In the genomic region with DNA sequence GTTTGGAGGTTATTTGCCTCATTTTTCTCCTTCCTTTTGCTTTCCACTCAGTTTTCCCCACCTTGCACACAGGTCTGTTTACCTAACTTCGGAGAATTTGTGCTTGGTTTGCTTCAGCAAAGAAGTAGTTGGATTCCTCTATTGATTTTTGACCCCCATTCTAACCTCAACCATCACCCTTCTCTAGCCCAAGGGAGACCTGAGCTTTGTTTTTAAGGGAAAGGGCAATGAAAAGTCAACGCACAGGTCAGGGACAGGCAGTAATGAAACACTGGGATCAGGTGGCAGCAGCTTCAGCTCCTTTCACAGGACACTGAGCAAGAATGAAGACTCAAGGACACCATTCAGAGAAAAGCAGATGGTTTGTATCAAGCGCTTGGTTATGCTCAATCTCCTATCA, we compare ENCODE assay signal across 15 cellular contexts. TPM values are rescaled to one million over a fixed set of nuclear protein-coding genes. Genes with fewer than 3 reads are reported as not detected.
A peak's percentile ranks its signal among the peaks of the same experiment; 100 is the strongest.
DNase-seq lines count a peak whose midpoint lies in the region; ATAC-seq, FAIRE-seq and TF ChIP-seq lines count a peak whose summit lies in the region.
"Had no signal": no experiment of that assay in that cellular context is flagged by ENCODE, and none has a peak within 500 bp of the region (broad histone marks: within the 10 kb centered on the region; RNA-seq: fewer than 3 reads in every experiment).

No MANE protein-coding gene starts in this region.

- CTCF ChIA-PET in HepG2 (lab: Yijun Ruan, JAX; ENCODE audit: low intra/inter-chr PET ratio, low total read pairs), result no interaction called here
- CTCF ChIA-PET in activated CD4-positive, alpha-beta T cell treated with anti-CD3 and anti-CD28 coated beads for 36 hours (lab: Charles Lee), result interaction anchor here (1.0 kb wide), 1 partner anchor 12 kb away, joined by 3 read pairs; no protein-coding TSS in a partner anchor

- DNase-seq in HepG2 (ENCODE audit: low spot score) (peak; percentile 69), right lobe of liver (no peak), middle frontal gyrus (ENCODE audit: extremely low spot score, low spot score) (no peak), superior temporal gyrus (ENCODE audit: extremely low spot score) (no peak)
- DNase-seq in activated CD4-positive, alpha-beta T cell treated with anti-CD3 and anti-CD28 coated beads for 36 hours, result no peak
- DNase-seq: C1 segment of cervical spinal cord; Calu3; CD4-positive, alpha-beta T cell; DMS 273 treated with DMSO at 0.1 percent for 48 hours; GM23248; H9 had no signal

- no peak overlapping the region for H3K9ac ChIP-seq in HepG2 (ENCODE audit: insufficient read depth, low read depth, low read length)
- H3K9ac ChIP-seq: GM23248 had no signal

- H3K27me3 Mint-ChIP-seq in nephron (ENCODE audit: low read depth), result peaks cover 6% of the 10 kb centered on the region
- peaks cover 22% of the 10 kb centered on the region for H3K27me3 Mint-ChIP-seq in activated CD4-positive, alpha-beta T cell treated with anti-CD3 and anti-CD28 coated beads for 36 hours

- H3K4me3 Mint-ChIP-seq in nephron, result no peak overlapping the region
- H3K4me3 Mint-ChIP-seq in activated CD4-positive, alpha-beta T cell treated with anti-CD3 and anti-CD28 coated beads for 36 hours, result no peak overlapping the region
- H3K4me3 Mint-ChIP-seq: B cell; CD4-positive, alpha-beta T cell; H9 had no signal

- ATAC-seq in HepG2 (peak; percentile 80), right lobe of liver (no peak)
- ATAC-seq in activated CD4-positive, alpha-beta T cell treated with anti-CD3 and anti-CD28 coated beads for 36 hours, result no peak

- BruUV-seq in HepG2 (replicated peaks; lab: Mats Ljungman, UMichigan), result no TSS peak

- no peaks in the 10 kb centered on the region for H3K9me3 Mint-ChIP-seq in nephron
- no peaks in the 10 kb centered on the region for H3K9me3 Mint-ChIP-seq in activated CD4-positive, alpha-beta T cell treated with anti-CD3 and anti-CD28 coated beads for 36 hours (ENCODE audit: low read depth)
- H3K9me3 Mint-ChIP-seq: CD4-positive, alpha-beta T cell; H9 had no signal

- WGBS in HepG2 (ENCODE audit: low lambda C conversion rate), result 13% methylated on average over 3 of the region's 3 CpGs
- 71% methylated on average over 3 of the region's 3 CpGs for WGBS in right lobe of liver (ENCODE audit: insufficient coverage, low coverage, low lambda C conversion rate, missing lambda C conversion rate)

- peak overlapping the region; percentile 44 for H3K4me2 ChIP-seq in HepG2 (ENCODE audit: low read depth, low read length)

- TF ChIP-seq POLR2A in HepG2 (IDR thresholded peaks at IDR 0.05; ENCODE audit: insufficient read depth in 1 of 2, low read depth in 2 of 2, low read length in 2 of 2), result no peak
- no peak for TF ChIP-seq POLR2A in right lobe of liver (IDR thresholded peaks at IDR 0.05)

- no peaks in the 10 kb centered on the region for H3K27me3 ChIP-seq in HepG2 (ENCODE audit: control insufficient read depth in 1 of 2, insufficient read depth in 2 of 2, low read length in 2 of 2)
- no peaks in the 10 kb centered on the region for H3K27me3 ChIP-seq in right lobe of liver

- no peaks in the 10 kb centered on the region for H3K36me3 ChIP-seq in HepG2 (replicated peaks in 1 of 2; ENCODE audit: control insufficient read depth in 1 of 2, insufficient read depth in 2 of 2, low read length in 2 of 2)
- no peaks in the 10 kb centered on the region for H3K36me3 ChIP-seq in right lobe of liver

- TF ChIP-seq RAD21 in HepG2 (CRISPR knock-in tag; IDR thresholded peaks at IDR 0.05), result no peak

- TF ChIP-seq EP300 in HepG2 (IDR thresholded peaks at IDR 0.05; ENCODE audit: low read depth in 2 of 2, low read length in 2 of 2) (peak in 1 of 2 experiments; percentile 82; a peak in 2 of 4 replicates), HepG2 (CRISPR knock-in tag; IDR thresholded peaks at IDR 0.05; ENCODE audit: borderline replicate concordance) (peak; percentile 58; the same call in 1 of the 2 replicates)

- POLR2A ChIA-PET in HepG2 (lab: Yijun Ruan, JAX), result interaction anchor here (0.9 to 1.8 kb wide), 5 partner anchors 10 to 473 kb away, joined by 3 to 16 read pairs (median 4); partner anchors contain the start of gene PHLDA1
- POLR2A ChIA-PET in activated CD4-positive, alpha-beta T cell treated with anti-CD3 and anti-CD28 coated beads for 36 hours (lab: Charles Lee), result no interaction called here

- H3K36me3 Mint-ChIP-seq in nephron (ENCODE audit: low read depth), result no peaks in the 10 kb centered on the region
- no peaks in the 10 kb centered on the region for H3K36me3 Mint-ChIP-seq in activated CD4-positive, alpha-beta T cell treated with anti-CD3 and anti-CD28 coated beads for 36 hours (ENCODE audit: low read depth)

- intact Hi-C loops in HepG2 (cut with micrococcal nuclease; ENCODE audit: unreplicated experiment), result loop anchor here (5.0 kb wide), 1 partner anchor 154 kb away; no protein-coding TSS in a partner anchor
- intact Hi-C loops in right lobe of liver (cut with DNase I), result no loop called here
- intact Hi-C loops in activated CD4-positive, alpha-beta T cell treated with anti-CD3 and anti-CD28 coated beads for 36 hours (cut with DNase I, micrococcal nuclease), result no loop called here

- H3K4me1 ChIP-seq in HepG2 (ENCODE audit: insufficient read depth, low read length), result peaks cover 68% of the 10 kb centered on the region
- no peaks in the 10 kb centered on the region for H3K4me1 ChIP-seq in right lobe of liver

- H3K27ac ChIP-seq in HepG2 (ENCODE audit: extremely low read length, insufficient read depth, low read length) (no peak overlapping the region), right lobe of liver (no peak overlapping the region), VCaP (peak overlapping the region; percentile 43; the same call in 1 of the 2 replicates)
- H3K27ac ChIP-seq: GM23248 had no signal

- H3K9me3 ChIP-seq in HepG2 (ENCODE audit: low read length) (no peaks in the 10 kb centered on the region), right lobe of liver (no peaks in the 10 kb centered on the region)

- no peak overlapping the region; a peak in 1 of 6 replicates for H3K4me3 ChIP-seq in HepG2 (replicated peaks in 1 of 3; ENCODE audit: insufficient read depth in 1 of 3, low read depth in 2 of 3, low read length in 3 of 3)
- no peak overlapping the region for H3K4me3 ChIP-seq in right lobe of liver
- H3K4me3 ChIP-seq: GM23248 had no signal

- peak overlapping the region in 2 of 3 experiments; percentile 38 to 66 for H3K27ac Mint-ChIP-seq in nephron
- H3K27ac Mint-ChIP-seq in activated CD4-positive, alpha-beta T cell treated with anti-CD3 and anti-CD28 coated beads for 36 hours, result no peak overlapping the region
- H3K27ac Mint-ChIP-seq: B cell; CD4-positive, alpha-beta T cell had no signal

- in situ Hi-C loops in HepG2 (cut with HindIII; ENCODE audit: extremely low pct_ligation_motif_present, low pct_unique_long_range_greater_than_20kb), result no loop called here

- TF ChIP-seq CTCF in HepG2 (CRISPR knock-in tag; IDR thresholded peaks at IDR 0.05) (no peak), right lobe of liver (IDR thresholded peaks at IDR 0.05) (no peak), VCaP (conservative IDR thresholded peaks at IDR 0.05) (no peak), nephron (IDR thresholded peaks at IDR 0.05; ENCODE audit: unreplicated experiment in 3 of 3) (no peak)

- H3K4me1 Mint-ChIP-seq in nephron, result peaks cover 41% of the 10 kb centered on the region
- H3K4me1 Mint-ChIP-seq in activated CD4-positive, alpha-beta T cell treated with anti-CD3 and anti-CD28 coated beads for 36 hours, result no peaks in the 10 kb centered on the region
- H3K4me1 Mint-ChIP-seq: B cell had no signal

- H4K20me1 ChIP-seq in HepG2 (ENCODE audit: insufficient read depth, low read length), result no peaks in the 10 kb centered on the region

- FAIRE-seq in HepG2 (lab: Jason Lieb, UNC), result peak; percentile 96
- FAIRE-seq: GM18507 had no signal

- H2AFZ ChIP-seq in HepG2 (ENCODE audit: low read length), result no peak overlapping the region
- H2AFZ ChIP-seq: GM23248 had no signal

- H3K79me2 ChIP-seq in HepG2 (ENCODE audit: insufficient read depth, low read length), result no peaks in the 10 kb centered on the region

TF ChIP-seq in HepG2, 621 proteins besides CTCF, POLR2A, EP300 and RAD21 (continues in another document):
- peak; percentile 92 for TF ChIP-seq SIX4 (CRISPR knock-in tag; IDR thresholded peaks at IDR 0.05)
- TF ChIP-seq THAP11 (CRISPR knock-in tag; IDR thresholded peaks at IDR 0.05), result 0 out of 2 replicates have a peak, but pooled peaks have one; percentile 21

RNA-seq across cellular contexts. Expression of gene KRR1, which starts 46.9 kb away (rescaled TPM):
- total RNA-seq in HepG2 (2016; rRNA removed; fragmentation: Illumina TruSeq; extraction: Trizol) (103 and 161 TPM in 2 replicates), right lobe of liver (10 to 100 TPM; 14.1 to 25.3 (median 20.3) TPM)
- total RNA-seq in HepG2 (2016; cell fraction: cytosol; rRNA removed; fragmentation: Illumina TruSeq; extraction: Trizol; ENCODE audit: low read depth), result 8.5 and 10.4 TPM in 2 replicates
- total RNA-seq in HepG2 (2016; cell fraction: insoluble cytoplasmic fraction; rRNA removed; fragmentation: Illumina TruSeq; extraction: Trizol), result 98.7 and 161 TPM in 2 replicates
- 15.5 and 22.5 TPM in 2 replicates for total RNA-seq in HepG2 (2016; cell fraction: membrane; rRNA removed; fragmentation: Illumina TruSeq; extraction: Trizol)
- 70.4 and 75.4 TPM in 2 replicates for total RNA-seq in HepG2 (2016; cell fraction: nucleus; rRNA removed; fragmentation: Illumina TruSeq; extraction: Trizol)
- 12.4 and 19.3 TPM in 2 replicates for polyA plus RNA-seq in HepG2 (2011; rRNA removed)
- 6.2 and 9.4 TPM in 2 replicates for polyA plus RNA-seq in HepG2 (2011; cell fraction: cytosol; rRNA removed)
- polyA plus RNA-seq in HepG2 (2011; cell fraction: nucleus; rRNA removed), result 12.0 and 14.6 TPM in 2 replicates
- 27.2 and 40.7 TPM in 2 replicates for polyA plus RNA-seq in HepG2 (2012)
- 2.2 and 3.6 TPM in 2 replicates for polyA plus RNA-seq in HepG2 (2016; cell fraction: cytosol; fragmentation: Illumina TruSeq; extraction: Trizol; ENCODE audit: low read depth)
- polyA plus RNA-seq in HepG2 (2016; cell fraction: insoluble cytoplasmic fraction; fragmentation: Illumina TruSeq; extraction: Trizol; ENCODE audit: low read depth), result 112 and 126 TPM in 2 replicates
- polyA plus RNA-seq in HepG2 (2016; cell fraction: membrane; fragmentation: Illumina TruSeq; extraction: Trizol; ENCODE audit: low read depth), result 5.4 and 6.5 TPM in 2 replicates
- polyA plus RNA-seq in HepG2 (2016; cell fraction: nucleus; fragmentation: Illumina TruSeq; extraction: Trizol; ENCODE audit: insufficient read depth, low read depth), result 71.8 and 72.7 TPM in 2 replicates
- polyA minus RNA-seq in HepG2 (2011; rRNA and poly(A)+ RNA removed; ENCODE audit: low replicate concordance), result 5.2 and 9.7 TPM in 2 replicates
- polyA minus RNA-seq in HepG2 (2011; cell fraction: cytosol; rRNA and poly(A)+ RNA removed), result 12.0 and 21.5 TPM in 2 replicates
- polyA minus RNA-seq in HepG2 (2011; cell fraction: nucleus; rRNA and poly(A)+ RNA removed), result 83.9 and 96.6 TPM in 2 replicates
- total RNA-seq in activated CD4-positive, alpha-beta T cell treated with anti-CD3 and anti-CD28 coated beads for 36 hours, result 100 to 1,000 TPM; 122 to 147 TPM
